1 cellular context compared by ENCODE assay signal in genomic region chr16:84604477-84605013, GRCh38.
TF ChIP-seq lines count a peak whose summit lies in the region.

No MANE protein-coding gene starts in this region.

TF ChIP-seq in GM23338, 12 proteins besides CTCF, POLR2A, EP300 and RAD21 (continued from another document):
- TF ChIP-seq ZNF462 (CRISPR knock-in tag; IDR thresholded peaks at IDR 0.05) = no peak
